1 cellular context compared by ENCODE assay signal in genomic region chr10:89684604-89685003, GRCh38.
TF ChIP-seq lines count a peak whose summit lies in the region.

No MANE protein-coding gene starts in this region.

TF ChIP-seq in IMR-90, 13 proteins besides CTCF, POLR2A, EP300 and RAD21:
- TF ChIP-seq CEBPB (IDR thresholded peaks at IDR 0.05; ENCODE audit: low read depth, low read length) (peak; percentile 82), BHLHE40 (IDR thresholded peaks at IDR 0.05; ENCODE audit: low read depth, low read length) (no peak)
TF ChIP-seq in IMR-90: peak in this region for 1.
